ENCODE assay signal across 8 cellular contexts in genomic region chr4:153778383-153778782, GRCh38. TPM values are rescaled to one million over a fixed set of nuclear protein-coding genes. Genes with fewer than 3 reads are reported as not detected.
"Had no signal": no experiment of that assay in that cellular context is flagged by ENCODE, and none has a peak within 500 bp of the region (broad histone marks: within the 10 kb centered on the region; RNA-seq: fewer than 3 reads in every experiment).

No MANE protein-coding gene starts in this region.

- DNase-seq: GDM1 had no signal

- H3K4me3 ChIP-seq: GM12878 had no signal

- FAIRE-seq: G401.6, GM12878, GM12891, GM12892, GM18507, GM19239 had no signal

- ATAC-seq: GM12878 had no signal

RNA-seq across cellular contexts. Expression of gene SFRP2, which starts 10.5 kb away (rescaled TPM):
- total RNA-seq: G401 had no signal

RNA-seq across cellular contexts. Expression of gene RNF175, which starts 18.6 kb away (rescaled TPM):
- total RNA-seq: G401, GM12878 had no signal
- polyA plus RNA-seq: GM12878 had no signal
